In the genomic region with DNA sequence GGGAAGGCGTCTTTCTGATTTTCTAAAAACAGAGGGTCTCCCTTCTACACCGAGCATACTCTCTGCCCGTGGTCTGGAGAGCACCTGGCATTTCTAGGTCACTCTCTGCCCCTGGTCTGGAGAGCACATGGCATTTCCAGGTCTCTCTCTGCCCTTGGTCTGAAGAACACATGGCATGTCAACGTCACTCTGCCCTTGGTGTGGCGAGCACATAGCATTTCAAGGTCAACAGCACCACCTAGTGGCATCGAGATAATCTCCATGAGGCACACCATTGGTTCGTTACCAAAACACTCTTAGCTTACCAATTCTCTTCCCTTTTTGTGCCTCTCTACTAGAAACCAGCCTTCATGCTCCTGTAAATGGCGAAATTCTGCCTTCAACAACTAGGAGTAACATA, we compare ENCODE assay signal across 9 cellular contexts.
DNase-seq lines count a peak whose midpoint lies in the region; ATAC-seq lines count a peak whose summit lies in the region.
"Had no signal": no experiment of that assay in that cellular context is flagged by ENCODE, and none has a peak within 500 bp of the region (broad histone marks: within the 10 kb centered on the region; RNA-seq: fewer than 3 reads in every experiment).

No MANE protein-coding gene starts in this region.

- peaks cover 18% of the 10 kb centered on the region for H3K9me3 Mint-ChIP-seq in activated CD8-positive, alpha-beta T cell treated with anti-CD3 and anti-CD28 coated beads, Interleukin-2, amount 10 ng/mL, durations not matched to agents 7 days and 5 days (ENCODE audit: insufficient read depth)

- no peaks in the 10 kb centered on the region for H3K27me3 ChIP-seq in GM23248 (replicated peaks; ENCODE audit: insufficient read depth)

- CTCF ChIA-PET in activated CD8-positive, alpha-beta T cell treated with anti-CD3 and anti-CD28 coated beads, Interleukin-2, amount 10 ng/mL, durations not matched to agents 7 days and 5 days (lab: Charles Lee): no interaction called here

- H3K36me3 ChIP-seq in GM23248 (ENCODE audit: low read depth): no peaks in the 10 kb centered on the region

- no peaks in the 10 kb centered on the region for H3K9me2 ChIP-seq in GM23248 (ENCODE audit: insufficient read depth)

- ATAC-seq in activated CD8-positive, alpha-beta T cell treated with anti-CD3 and anti-CD28 coated beads, Interleukin-2, amount 10 ng/mL, durations not matched to agents 7 days and 5 days: no peak
- ATAC-seq in HG03457 (IDR thresholded peaks at IDR 0.05; ENCODE audit: unreplicated experiment) (no peak), GM19467 (IDR thresholded peaks at IDR 0.05; ENCODE audit: unreplicated experiment) (no peak)

- DNase-seq in DMS153 treated with DMSO at 0.1 percent for 48 hours (lab: John Stamatoyannopoulos, UW; ENCODE audit: unreplicated experiment): peak; percentile 5
- no peak for DNase-seq in DMS153 (lab: John Stamatoyannopoulos, UW)
- peak; percentile 40 for DNase-seq in GM23248
- DNase-seq in MV-4-11 (lab: John Stamatoyannopoulos, UW): peak; percentile 42
- peak; percentile 22 for DNase-seq in activated CD8-positive, alpha-beta T cell treated with anti-CD3 and anti-CD28 coated beads, Interleukin-2, amount 10 ng/mL, durations not matched to agents 7 days and 5 days
- DNase-seq in inferior parietal cortex (ENCODE audit: extremely low spot score): peak; percentile 70

- H3K9ac ChIP-seq in GM23248: no peak overlapping the region

- no peak overlapping the region for H3K4me3 Mint-ChIP-seq in activated CD8-positive, alpha-beta T cell treated with anti-CD3 and anti-CD28 coated beads, Interleukin-2, amount 10 ng/mL, durations not matched to agents 7 days and 5 days
- H3K4me3 Mint-ChIP-seq: B cell had no signal

- in situ Hi-C loops in GM23248 (cut with MboI): loop anchor here (25.0 kb wide), 1 partner anchor 592 kb away; no protein-coding TSS in a partner anchor

- no peak overlapping the region for H3K27ac ChIP-seq in GM23248

- no peaks in the 10 kb centered on the region for H3F3A ChIP-seq in GM23248 (ENCODE audit: insufficient read depth)

- no peaks in the 10 kb centered on the region for H3K4me1 ChIP-seq in GM23248 (ENCODE audit: insufficient read depth)

- WGBS in GM23248 (ENCODE audit: low coverage in 1 of 2, low lambda C conversion rate in 2 of 2, missing lambda C conversion rate in 2 of 2), 2 experiments: 34 to 42% methylated on average over 8 of the region's 8 CpGs

- H3K4me3 ChIP-seq in GM23248: no peak overlapping the region

- no peaks in the 10 kb centered on the region for H3K36me3 Mint-ChIP-seq in activated CD8-positive, alpha-beta T cell treated with anti-CD3 and anti-CD28 coated beads, Interleukin-2, amount 10 ng/mL, durations not matched to agents 7 days and 5 days (ENCODE audit: low read depth)

- H3K9me3 ChIP-seq in GM23248 (ENCODE audit: low read depth): no peaks in the 10 kb centered on the region

- no peaks in the 10 kb centered on the region for H4K20me1 ChIP-seq in GM23248 (ENCODE audit: insufficient read depth)

- no peak overlapping the region for H3K4me2 ChIP-seq in GM23248 (ENCODE audit: unreplicated experiment)

- POLR2A ChIA-PET in activated CD8-positive, alpha-beta T cell treated with anti-CD3 and anti-CD28 coated beads, Interleukin-2, amount 10 ng/mL, durations not matched to agents 7 days and 5 days (lab: Charles Lee): no interaction called here

- H3K27ac Mint-ChIP-seq in activated CD8-positive, alpha-beta T cell treated with anti-CD3 and anti-CD28 coated beads, Interleukin-2, amount 10 ng/mL, durations not matched to agents 7 days and 5 days: no peak overlapping the region
- H3K27ac Mint-ChIP-seq: B cell had no signal

- no peak overlapping the region for H2AFZ ChIP-seq in GM23248

- no peaks in the 10 kb centered on the region for H3K27me3 Mint-ChIP-seq in activated CD8-positive, alpha-beta T cell treated with anti-CD3 and anti-CD28 coated beads, Interleukin-2, amount 10 ng/mL, durations not matched to agents 7 days and 5 days (ENCODE audit: low read depth)
- H3K27me3 Mint-ChIP-seq: B cell had no signal

- H3K79me2 ChIP-seq in GM23248 (ENCODE audit: insufficient read depth): no peaks in the 10 kb centered on the region

- no peaks in the 10 kb centered on the region for H3K4me1 Mint-ChIP-seq in activated CD8-positive, alpha-beta T cell treated with anti-CD3 and anti-CD28 coated beads, Interleukin-2, amount 10 ng/mL, durations not matched to agents 7 days and 5 days (ENCODE audit: low read depth)
- H3K4me1 Mint-ChIP-seq: B cell had no signal
